ENCODE assay signal across 20 cellular contexts in genomic region chr18:76145506-76145905, GRCh38.
A peak's percentile ranks its signal among the peaks of the same experiment; 100 is the strongest.
DNase-seq lines count a peak whose midpoint lies in the region; ATAC-seq and TF ChIP-seq lines count a peak whose summit lies in the region.
"Had no signal": no experiment of that assay in that cellular context is flagged by ENCODE, and none has a peak within 500 bp of the region (broad histone marks: within the 10 kb centered on the region; RNA-seq: fewer than 3 reads in every experiment).

No MANE protein-coding gene starts in this region.

- no peak overlapping the region for H4K8ac ChIP-seq in neuronal stem cell (ENCODE audit: low read depth, low read length)

- no peak overlapping the region for H3K4me3 Mint-ChIP-seq in mesothelial cell of epicardium
- peak overlapping the region; percentile 51 for H3K4me3 Mint-ChIP-seq in type B pancreatic cell
- H3K4me3 Mint-ChIP-seq: B cell; CD4-positive, CD25-positive, alpha-beta regulatory T cell; CD8-positive, alpha-beta T cell had no signal

- H3K4me2 ChIP-seq in neuronal stem cell (ENCODE audit: insufficient read depth, low read length, poor library complexity, severe bottlenecking) = no peak overlapping the region
- H3K4me2 ChIP-seq: BLaER1 had no signal

- H3K14ac ChIP-seq in neuronal stem cell (ENCODE audit: low read length) = no peak overlapping the region

- H3K36me3 Mint-ChIP-seq in mesothelial cell of epicardium = peaks cover under 1% of the 10 kb centered on the region
- no peaks in the 10 kb centered on the region for H3K36me3 Mint-ChIP-seq in type B pancreatic cell
- H3K36me3 Mint-ChIP-seq: CD4-positive, CD25-positive, alpha-beta regulatory T cell; CD8-positive, alpha-beta T cell had no signal

- no peaks in the 10 kb centered on the region for H3K79me1 ChIP-seq in neuronal stem cell (ENCODE audit: low read depth, low read length)

- H3K9me3 Mint-ChIP-seq in mesothelial cell of epicardium (peaks cover 2% of the 10 kb centered on the region), type B pancreatic cell (peaks cover 1% of the 10 kb centered on the region)
- H3K9me3 Mint-ChIP-seq: CD8-positive, alpha-beta T cell had no signal

- no peak overlapping the region for H3K9ac ChIP-seq in neuronal stem cell (ENCODE audit: low read depth, low read length, poor library complexity)
- H3K9ac ChIP-seq: BLaER1 had no signal

- H3K27ac Mint-ChIP-seq in mesothelial cell of epicardium (peak overlapping the region; percentile 83), type B pancreatic cell (peak overlapping the region; percentile 77)
- H3K27ac Mint-ChIP-seq: B cell; CD4-positive, CD25-positive, alpha-beta regulatory T cell; CD8-positive, alpha-beta T cell had no signal

- no peak overlapping the region for H4K91ac ChIP-seq in neuronal stem cell (ENCODE audit: low read depth, low read length, poor library complexity)

- H3K4me1 Mint-ChIP-seq in mesothelial cell of epicardium (peaks cover 59% of the 10 kb centered on the region), type B pancreatic cell (ENCODE audit: unreplicated experiment) (peaks cover 11% of the 10 kb centered on the region)
- H3K4me1 Mint-ChIP-seq: B cell; CD4-positive, CD25-positive, alpha-beta regulatory T cell had no signal

- WGBS in neuronal stem cell (ENCODE audit: extremely low coverage in 2 of 2, insufficient read length in 2 of 2, insufficient replicate concordance in 1 of 2), 2 donors = no CpG with 5 or more reads among the region's 16 CpGs

- H3K4me1 ChIP-seq in neuronal stem cell (ENCODE audit: control insufficient read depth in 2 of 2, insufficient read depth in 1 of 2, low read depth in 1 of 2, low read length in 2 of 2) = no peaks in the 10 kb centered on the region
- H3K4me1 ChIP-seq: Caco-2 had no signal

- no peak overlapping the region for H3K18ac ChIP-seq in neuronal stem cell (ENCODE audit: low read length)

- no peak overlapping the region for H2BK12ac ChIP-seq in neuronal stem cell (ENCODE audit: low read length)

- no peaks in the 10 kb centered on the region for H3K27me3 Mint-ChIP-seq in mesothelial cell of epicardium (ENCODE audit: low read depth)
- peaks cover 22% of the 10 kb centered on the region for H3K27me3 Mint-ChIP-seq in type B pancreatic cell
- H3K27me3 Mint-ChIP-seq: B cell; CD4-positive, CD25-positive, alpha-beta regulatory T cell had no signal

- no peak overlapping the region for H3K4ac ChIP-seq in neuronal stem cell (ENCODE audit: low read length)

- ATAC-seq in GM21723 (IDR thresholded peaks at IDR 0.05; ENCODE audit: unreplicated experiment) (no peak), HG03520 (IDR thresholded peaks at IDR 0.05; ENCODE audit: unreplicated experiment) (no peak)
- ATAC-seq: CD8-positive, alpha-beta T cell; GM12878 had no signal

- no peak overlapping the region for H2AFZ ChIP-seq in neuronal stem cell (ENCODE audit: low read length)

- no peak for TF ChIP-seq CTCF in mesothelial cell of epicardium (IDR thresholded peaks at IDR 0.05; ENCODE audit: unreplicated experiment)
- TF ChIP-seq CTCF in type B pancreatic cell (conservative IDR thresholded peaks at IDR 0.05) = no peak

- peak; percentile 41 for DNase-seq in H7
- DNase-seq in mesothelial cell of epicardium (ENCODE audit: low spot score in 2 of 2, unreplicated experiment in 2 of 2) = no peak
- DNase-seq in neuronal stem cell (ENCODE audit: low spot score) = no peak
- DNase-seq in type B pancreatic cell (ENCODE audit: extremely low spot score, unreplicated experiment) = no peak
- no peak for DNase-seq in NCI-H1105 treated with DMSO at 0.1 percent for 48 hours (lab: John Stamatoyannopoulos, UW)
- DNase-seq in T-helper 2 cell = no peak
- DNase-seq: Caco-2; CD4-positive, CD25-positive, alpha-beta regulatory T cell; CD8-positive, alpha-beta T cell; DMS153; DND-41; GDM1; GOT3; HCEC 1CT had no signal

- H2BK120ac ChIP-seq in neuronal stem cell (ENCODE audit: low read depth, low read length) = peak overlapping the region; percentile 44

- H2BK15ac ChIP-seq in neuronal stem cell (ENCODE audit: low read length) = no peak overlapping the region

- no peak overlapping the region for H2BK5ac ChIP-seq in neuronal stem cell (ENCODE audit: low read length)

- H3K23ac ChIP-seq in neuronal stem cell (ENCODE audit: low read depth, low read length, poor library complexity) = no peak overlapping the region

- H3K27me3 ChIP-seq in H7 (ENCODE audit: control insufficient read depth, insufficient read depth, low read length) (no peaks in the 10 kb centered on the region; the same call in 1 of the 2 replicates), neuronal stem cell (ENCODE audit: control insufficient read depth in 3 of 3, insufficient read depth in 3 of 3, low read depth in 1 of 3, low read length in 3 of 3) (no peaks in the 10 kb centered on the region)
- H3K27me3 ChIP-seq: BLaER1 had no signal

- peak overlapping the region; percentile 59 for H2AK5ac ChIP-seq in neuronal stem cell (ENCODE audit: low read depth, low read length)

- no peak overlapping the region for H3K4me3 ChIP-seq in H7 (ENCODE audit: insufficient read depth, low read depth, low read length)
- H3K4me3 ChIP-seq in neuronal stem cell (ENCODE audit: low read length in 2 of 2) = no peak overlapping the region
- H3K4me3 ChIP-seq: BLaER1, GM12878 had no signal

- H3K27ac ChIP-seq in neuronal stem cell (replicated peaks; ENCODE audit: low read length) = no peak overlapping the region
- H3K27ac ChIP-seq: BLaER1, C4-2B had no signal

- H3K36me3 ChIP-seq in H7 (replicated peaks; ENCODE audit: control insufficient read depth, insufficient read depth, low read length) (no peaks in the 10 kb centered on the region), neuronal stem cell (replicated peaks in 1 of 2; ENCODE audit: control insufficient read depth in 2 of 2, insufficient read depth in 2 of 2, low read length in 2 of 2) (no peaks in the 10 kb centered on the region)
- H3K36me3 ChIP-seq: BLaER1 had no signal

- H3K9me3 ChIP-seq in neuronal stem cell (replicated peaks in 1 of 2; ENCODE audit: control insufficient read depth in 2 of 2, insufficient read depth in 1 of 2, low read depth in 1 of 2, low read length in 2 of 2) = no peaks in the 10 kb centered on the region
- H3K9me3 ChIP-seq: Caco-2 had no signal
